In genomic region chr19:6576869-6577281, GRCh38 we compare ENCODE assay signal across 1 cellular context.
TF ChIP-seq lines count a peak whose summit lies in the region.

No MANE protein-coding gene starts in this region.

TF ChIP-seq in K562, 482 proteins besides CTCF, POLR2A, EP300 and RAD21 (continued from another document):
- no peak for TF ChIP-seq ZNF639 (CRISPR knock-in tag; conservative IDR thresholded peaks at IDR 0.05 in 1 of 2, IDR thresholded peaks at IDR 0.05 in 1 of 2)
- peak; percentile 79 for TF ChIP-seq TAL1 (IDR thresholded peaks at IDR 0.05)
- TF ChIP-seq ZNF354B (CRISPR knock-in tag; IDR thresholded peaks at IDR 0.05), result no peak
- peak; percentile 6 for TF ChIP-seq DACH1 (IDR thresholded peaks at IDR 0.05; ENCODE audit: partially characterized antibody)
- TF ChIP-seq E4F1 (CRISPR knock-in tag; IDR thresholded peaks at IDR 0.05; ENCODE audit: borderline replicate concordance), result no peak
- no peak; the same call in 1 of the 2 replicates for TF ChIP-seq CHAMP1 (IDR thresholded peaks at IDR 0.05)
- no peak for TF ChIP-seq RBM17 (IDR thresholded peaks at IDR 0.05; ENCODE audit: borderline replicate concordance, low read depth, low read length)
- 0 out of 2 replicates have a peak, but pooled peaks have one; percentile 8 for TF ChIP-seq CTBP1 (IDR thresholded peaks at IDR 0.05; ENCODE audit: borderline replicate concordance)
- no peak for TF ChIP-seq ZNF239 (CRISPR knock-in tag; IDR thresholded peaks at IDR 0.05)
- TF ChIP-seq HDAC8 (tag; IDR thresholded peaks at IDR 0.05), result no peak
- TF ChIP-seq FOXO4 (CRISPR knock-in tag; IDR thresholded peaks at IDR 0.05), result no peak
